ENCODE assay signal across 1 cellular context in genomic region chr2:61065706-61066688, GRCh38.
TF ChIP-seq lines count a peak whose summit lies in the region.

TSS of gene SANBR (plus strand) at chr2:61065871. CDS start at chr2:61070351, 4,480 bp downstream.

TF ChIP-seq in IMR-90, 13 proteins besides CTCF, POLR2A, EP300 and RAD21 (continued from another document):
- TF ChIP-seq, protein P1, sequence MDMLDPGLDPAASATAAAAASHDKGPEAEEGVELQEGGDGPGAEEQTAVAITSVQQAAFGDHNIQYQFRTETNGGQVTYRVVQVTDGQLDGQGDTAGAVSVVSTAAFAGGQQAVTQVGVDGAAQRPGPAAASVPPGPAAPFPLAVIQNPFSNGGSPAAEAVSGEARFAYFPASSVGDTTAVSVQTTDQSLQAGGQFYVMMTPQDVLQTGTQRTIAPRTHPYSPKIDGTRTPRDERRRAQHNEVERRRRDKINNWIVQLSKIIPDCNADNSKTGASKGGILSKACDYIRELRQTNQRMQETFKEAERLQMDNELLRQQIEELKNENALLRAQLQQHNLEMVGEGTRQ (IDR thresholded peaks at IDR 0.05; ENCODE audit: low read depth, low read length) = no peak
- TF ChIP-seq, protein P2, sequence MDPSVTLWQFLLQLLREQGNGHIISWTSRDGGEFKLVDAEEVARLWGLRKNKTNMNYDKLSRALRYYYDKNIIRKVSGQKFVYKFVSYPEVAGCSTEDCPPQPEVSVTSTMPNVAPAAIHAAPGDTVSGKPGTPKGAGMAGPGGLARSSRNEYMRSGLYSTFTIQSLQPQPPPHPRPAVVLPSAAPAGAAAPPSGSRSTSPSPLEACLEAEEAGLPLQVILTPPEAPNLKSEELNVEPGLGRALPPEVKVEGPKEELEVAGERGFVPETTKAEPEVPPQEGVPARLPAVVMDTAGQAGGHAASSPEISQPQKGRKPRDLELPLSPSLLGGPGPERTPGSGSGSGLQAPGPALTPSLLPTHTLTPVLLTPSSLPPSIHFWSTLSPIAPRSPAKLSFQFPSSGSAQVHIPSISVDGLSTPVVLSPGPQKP (IDR thresholded peaks at IDR 0.05; ENCODE audit: borderline replicate concordance, low read depth, low read length) = no peak
